In the genomic region with DNA sequence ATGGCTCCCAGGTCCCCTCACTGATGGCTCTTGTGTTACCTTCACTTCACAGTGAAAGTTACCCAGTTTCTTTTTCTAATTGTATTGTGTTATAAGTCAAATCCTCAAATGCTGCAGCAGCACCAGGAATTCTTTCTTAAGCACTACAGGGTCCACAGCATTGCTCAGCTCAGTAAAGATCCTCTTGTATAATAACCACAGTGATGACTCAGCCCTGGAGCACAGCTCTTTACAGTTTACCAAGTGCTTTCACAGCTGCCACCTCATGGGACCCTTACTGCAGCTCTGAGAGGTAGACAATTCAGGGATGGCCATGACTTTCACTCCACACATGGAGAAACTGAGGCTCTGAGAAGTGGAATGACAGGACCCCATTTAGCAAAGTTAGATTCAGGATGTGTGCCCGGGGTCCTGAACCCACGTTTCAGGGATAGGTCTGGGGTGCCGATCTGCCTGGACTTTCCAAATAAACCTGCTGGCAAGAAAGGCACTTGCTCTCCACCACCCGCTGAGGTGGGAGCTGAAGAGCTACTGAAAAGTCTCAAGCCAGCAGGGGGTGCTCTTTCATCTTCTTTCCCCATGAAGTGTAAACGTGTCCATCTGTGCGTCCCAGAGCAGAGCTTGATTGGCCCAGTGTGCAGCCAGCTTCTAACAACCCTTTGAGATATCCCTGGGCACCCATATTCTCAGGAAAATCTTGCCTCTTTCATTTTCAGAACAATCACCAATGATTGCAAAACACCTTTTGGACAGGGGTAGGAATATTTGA, we compare ENCODE assay signal across 13 cellular contexts. TPM values are rescaled to one million over a fixed set of nuclear protein-coding genes. Genes with fewer than 3 reads are reported as not detected.
DNase-seq lines count a peak whose midpoint lies in the region; ATAC-seq and TF ChIP-seq lines count a peak whose summit lies in the region.
"Had no signal": no experiment of that assay in that cellular context is flagged by ENCODE, and none has a peak within 500 bp of the region (broad histone marks: within the 10 kb centered on the region; RNA-seq: fewer than 3 reads in every experiment).

No MANE protein-coding gene starts in this region.

- WGBS in spleen, 5 donors = 22 to 65% (median 48%) methylated on average over 3 to 6 of the region's 6 CpGs

- H3K36me3 ChIP-seq in NT2/D1 (ENCODE audit: insufficient read depth, insufficient read length, low read length) = no peaks in the 10 kb centered on the region
- no peaks in the 10 kb centered on the region for H3K36me3 ChIP-seq in spleen

- TF ChIP-seq CTCF in GM13977 (IDR thresholded peaks at IDR 0.05; ENCODE audit: extremely low read depth, insufficient read depth, missing control alignments) = peak; percentile 32
- TF ChIP-seq CTCF in spleen (IDR thresholded peaks at IDR 0.05 in 8 of 11, conservative IDR thresholded peaks at IDR 0.05 in 3 of 11) = no peak

- DNase-seq in D341Med (ENCODE audit: low spot score) (peak; percentile 6), GM13977 (ENCODE audit: low spot score) (no peak), NT2/D1 (ENCODE audit: low read depth, low spot score) (peak; percentile 23), erythroblast (lab: John Stamatoyannopoulos, UW) (peak; percentile 4 to 21), spleen (no peak), mesenteric fat pad (ENCODE audit: low spot score) (no peak)
- DNase-seq: IMR-90, left cardiac atrium had no signal

- TF ChIP-seq POLR2A in erythroblast (IDR thresholded peaks at IDR 0.05; ENCODE audit: low read length) (no peak), spleen (IDR thresholded peaks at IDR 0.05) (no peak)

- no peaks in the 10 kb centered on the region for H3K4me1 ChIP-seq in NT2/D1 (ENCODE audit: insufficient read depth, insufficient read length)
- H3K4me1 ChIP-seq in spleen = no peaks in the 10 kb centered on the region

- no peak overlapping the region for H3K27ac ChIP-seq in spleen
- H3K27ac ChIP-seq: SK-N-MC, skin epidermis had no signal

- no peak for ATAC-seq in HG02970 (IDR thresholded peaks at IDR 0.05; ENCODE audit: low FRiP score, unreplicated experiment)
- no peak for ATAC-seq in HG02885 (IDR thresholded peaks at IDR 0.05; ENCODE audit: poor library complexity, unreplicated experiment)
- ATAC-seq: activated T-helper 17 cell treated with anti-CD3 and anti-CD28 coated beads, Interleukin-2, amount 50 U/mL, for 72 hours; left cardiac atrium had no signal

- H3K9ac ChIP-seq in NT2/D1 (ENCODE audit: insufficient read length, low read depth) = no peak overlapping the region

- intact Hi-C loops in spleen (cut with DNase I; ENCODE audit: low total_unique reads) = no loop called here

- H3K4me3 ChIP-seq in NT2/D1 (ENCODE audit: insufficient read length, low read depth) = no peak overlapping the region
- H3K4me3 ChIP-seq in spleen = no peak overlapping the region
- H3K4me3 ChIP-seq: SK-N-MC, skin epidermis had no signal

- no peaks in the 10 kb centered on the region for H3K9me3 ChIP-seq in NT2/D1 (ENCODE audit: insufficient read depth, low read length)
- peaks cover 0 to 14% (median 0%) of the 10 kb centered on the region in 8 donors for H3K9me3 ChIP-seq in spleen

- H3K27me3 ChIP-seq in NT2/D1 (ENCODE audit: insufficient read depth, insufficient read length) (no peaks in the 10 kb centered on the region), spleen (replicated peaks in 1 of 7) (peaks cover 0 to 12% (median 0%) of the 10 kb centered on the region in 7 donors)

- in situ Hi-C loops in GM13977 (cut with MboI; ENCODE audit: low pct_unique_long_range_greater_than_20kb, low sequenced_read_pairs, unreplicated experiment) = no loop called here

RNA-seq across cellular contexts. Expression of gene GABRQ, which starts 35.7 kb away (rescaled TPM):
- total RNA-seq in spleen (under 1 TPM in 1 of 7 donors, not detected in 6; 0.09 TPM), mesenteric fat pad (not detected)
- polyA plus RNA-seq in spleen = under 1 TPM in 1 of 3 donors, not detected in 2; 0.02 TPM
- total RNA-seq: left cardiac atrium had no signal

Comparison
In these comparisons a context has a peak if more than half of its experiments do, and no peak if none do; other contexts are left out.
1. DNase-seq: peak in D341Med (single experiment), NT2/D1 (single experiment) and erythroblast (2 of 2); none in GM13977 (single experiment), spleen (single experiment) and mesenteric fat pad (single experiment).